In the genomic region with DNA sequence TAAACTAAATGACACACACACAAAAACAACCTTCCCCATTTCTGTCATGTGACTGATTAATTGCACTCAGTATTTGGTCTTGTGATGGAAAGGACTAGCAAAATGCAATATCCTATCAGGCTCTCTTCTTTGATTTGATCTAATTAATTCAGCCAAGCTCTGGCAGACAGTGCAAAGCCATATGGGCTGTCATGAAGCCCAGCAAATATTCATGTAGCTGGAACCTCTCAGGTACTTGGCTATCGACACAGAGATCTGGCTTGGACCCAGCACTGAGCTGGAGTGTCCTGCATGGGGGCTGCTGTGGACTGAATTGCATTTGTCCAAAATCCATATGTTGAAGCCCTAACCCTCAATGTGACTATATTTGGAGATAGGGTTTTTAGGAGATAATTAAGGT, we compare ENCODE assay signal across 14 cellular contexts.
"Had no signal": no experiment of that assay in that cellular context is flagged by ENCODE, and none has a peak within 500 bp of the region (broad histone marks: within the 10 kb centered on the region; RNA-seq: fewer than 3 reads in every experiment).

No MANE protein-coding gene starts in this region.

- H3K36me3 ChIP-seq: thoracic aorta had no signal

- H3K79me2 ChIP-seq: parathyroid adenoma had no signal

- H3K9ac ChIP-seq: parathyroid adenoma had no signal

- H3K27ac Mint-ChIP-seq: activated B cell treated with CpG ODN at 0.5 μM for 24 hours; activated CD4-positive, alpha-beta T cell treated with anti-CD3 and anti-CD28 coated beads, Interleukin-2, amount 10 ng/mL, durations not matched to agents 24 days and 14 days; activated naive CD4-positive, alpha-beta T cell treated with anti-CD3 and anti-CD28 coated beads, Interleukin-2, amount 10 ng/mL, durations not matched to agents 7 days and 5 days; activated T-helper 2 cell treated with anti-CD3 and anti-CD28 coated beads, Interferon-gamma antibody, Interleukin-2, Interleukin-4, amounts not matched to agents 10 μg/mL and 5 μg/mL and 100 μg/mL, durations not matched to agents 14 hours and 24 hours and 36 hours; stimulated activated naive CD8-positive, alpha-beta T cell treated with anti-CD3 and anti-CD28 coated beads, Interleukin-15, amount 100 ng/mL, for 72 hours had no signal

- H3K36me3 Mint-ChIP-seq: activated naive CD4-positive, alpha-beta T cell treated with anti-CD3 and anti-CD28 coated beads, Interleukin-2, amount 10 ng/mL, durations not matched to agents 7 days and 5 days; naive B cell had no signal

- H3K9me3 ChIP-seq: thoracic aorta had no signal

- H3K4me1 ChIP-seq: parathyroid adenoma had no signal

- DNase-seq: activated B cell treated with CpG ODN at 0.5 μM for 24 hours; activated CD4-positive, alpha-beta T cell treated with anti-CD3 and anti-CD28 coated beads, Interleukin-2, amount 10 ng/mL, durations not matched to agents 24 days and 14 days; activated CD8-positive, alpha-beta memory T cell treated with anti-CD3 and anti-CD28 coated beads for 24 hours; activated naive CD4-positive, alpha-beta T cell treated with anti-CD3 and anti-CD28 coated beads, Interleukin-2, amount 10 ng/mL, durations not matched to agents 7 days and 5 days; activated T-cell treated with anti-CD3 and anti-CD28 coated beads for 4 hours; midbrain; naive B cell; retina; stimulated activated CD4-positive, alpha-beta T cell treated with anti-CD3 and anti-CD28 coated beads, Interleukin-4, amount 100 ng/mL, for 4 hours; stimulated activated naive CD8-positive, alpha-beta T cell treated with anti-CD3 and anti-CD28 coated beads, Interleukin-15, amount 100 ng/mL, for 72 hours had no signal

- H3K4me3 ChIP-seq: thoracic aorta had no signal

- H3K4me3 Mint-ChIP-seq: activated B cell treated with CpG ODN at 0.5 μM for 24 hours; activated CD4-positive, alpha-beta T cell treated with anti-CD3 and anti-CD28 coated beads, Interleukin-2, amount 10 ng/mL, durations not matched to agents 24 days and 14 days; activated naive CD4-positive, alpha-beta T cell treated with anti-CD3 and anti-CD28 coated beads, Interleukin-2, amount 10 ng/mL, durations not matched to agents 7 days and 5 days; central memory CD8-positive, alpha-beta T cell; stimulated activated naive CD8-positive, alpha-beta T cell treated with anti-CD3 and anti-CD28 coated beads, Interleukin-15, amount 100 ng/mL, for 72 hours had no signal

- H3K4me1 Mint-ChIP-seq: activated B cell treated with CpG ODN at 0.5 μM for 24 hours; activated CD4-positive, alpha-beta T cell treated with anti-CD3 and anti-CD28 coated beads, Interleukin-2, amount 10 ng/mL, durations not matched to agents 24 days and 14 days; activated naive CD4-positive, alpha-beta T cell treated with anti-CD3 and anti-CD28 coated beads, Interleukin-2, amount 10 ng/mL, durations not matched to agents 7 days and 5 days; central memory CD8-positive, alpha-beta T cell; stimulated activated naive CD8-positive, alpha-beta T cell treated with anti-CD3 and anti-CD28 coated beads, Interleukin-15, amount 100 ng/mL, for 72 hours had no signal

- H3K9me3 Mint-ChIP-seq: activated B cell treated with CpG ODN at 0.5 μM for 24 hours; activated CD4-positive, alpha-beta T cell treated with anti-CD3 and anti-CD28 coated beads, Interleukin-2, amount 10 ng/mL, durations not matched to agents 24 days and 14 days; activated naive CD4-positive, alpha-beta T cell treated with anti-CD3 and anti-CD28 coated beads, Interleukin-2, amount 10 ng/mL, durations not matched to agents 7 days and 5 days; activated T-helper 2 cell treated with anti-CD3 and anti-CD28 coated beads, Interferon-gamma antibody, Interleukin-2, Interleukin-4, amounts not matched to agents 10 μg/mL and 5 μg/mL and 100 μg/mL, durations not matched to agents 14 hours and 24 hours and 36 hours; central memory CD8-positive, alpha-beta T cell had no signal

- H3K27ac ChIP-seq: parathyroid adenoma, thoracic aorta had no signal

- H3K27me3 Mint-ChIP-seq: activated CD4-positive, alpha-beta T cell treated with anti-CD3 and anti-CD28 coated beads, Interleukin-2, amount 10 ng/mL, durations not matched to agents 24 days and 14 days; activated naive CD4-positive, alpha-beta T cell treated with anti-CD3 and anti-CD28 coated beads, Interleukin-2, amount 10 ng/mL, durations not matched to agents 7 days and 5 days had no signal
